In genomic region chr3:108159128-108159527, GRCh38 we compare ENCODE assay signal across 19 cellular contexts.
"Had no signal": no experiment of that assay in that cellular context is flagged by ENCODE, and none has a peak within 500 bp of the region (broad histone marks: within the 10 kb centered on the region; RNA-seq: fewer than 3 reads in every experiment).

No MANE protein-coding gene starts in this region.

- H3K4me3 Mint-ChIP-seq: activated naive CD8-positive, alpha-beta T cell treated with anti-CD3 and anti-CD28 coated beads, Interleukin-2, amount 50 U/mL, for 24 hours; activated T-helper 17 cell treated with anti-CD3 and anti-CD28 coated beads, Interleukin-2, amount 50 U/mL, for 72 hours; nephron; T-cell had no signal

- H3K27me3 Mint-ChIP-seq: activated naive CD8-positive, alpha-beta T cell treated with anti-CD3 and anti-CD28 coated beads, Interleukin-2, amount 50 U/mL, for 24 hours; activated T-helper 17 cell treated with anti-CD3 and anti-CD28 coated beads, Interleukin-2, amount 50 U/mL, for 72 hours; progenitor cell of endocrine pancreas; T-cell had no signal

- H3K27me3 ChIP-seq: ascending aorta, cardiac muscle cell, transverse colon had no signal

- H3K9me3 Mint-ChIP-seq: activated naive CD8-positive, alpha-beta T cell treated with anti-CD3 and anti-CD28 coated beads, Interleukin-2, amount 50 U/mL, for 24 hours; activated T-helper 17 cell treated with anti-CD3 and anti-CD28 coated beads, Interleukin-2, amount 50 U/mL, for 72 hours; nephron; T-cell had no signal

- H3K4me1 Mint-ChIP-seq: activated T-helper 17 cell treated with anti-CD3 and anti-CD28 coated beads, Interleukin-2, amount 50 U/mL, for 72 hours; nephron had no signal

- DNase-seq: activated CD4-positive, alpha-beta T cell treated with anti-CD3 and anti-CD28 coated beads for 1 hour; activated CD4-positive, alpha-beta T cell treated with anti-CD3 and anti-CD28 coated beads, Interleukin-2, amount 50 U/mL, for 4 hours; activated naive CD4-positive, alpha-beta T cell treated with Interleukin-2 at 50 U/mL for 16 hours; activated naive CD8-positive, alpha-beta T cell treated with anti-CD3 and anti-CD28 coated beads, Interleukin-2, amount 50 U/mL, for 24 hours; foreskin melanocyte; head of caudate nucleus; nucleus accumbens; right cardiac atrium; small intestine; stimulated activated CD4-positive, alpha-beta T cell treated with anti-CD3 and anti-CD28 coated beads, Interleukin-4, amount 100 ng/mL, for 24 hours; stimulated activated naive CD8-positive, alpha-beta T cell treated with anti-CD3 and anti-CD28 coated beads, Interleukin-15, Interleukin-2, amounts not matched to agents 100 U/mL and 50 U/mL, for 24 hours; T-cell; T-helper 9 cell; transverse colon had no signal

- H3K4me3 ChIP-seq: ascending aorta, cardiac muscle cell, transverse colon had no signal

- H3K27ac Mint-ChIP-seq: activated naive CD8-positive, alpha-beta T cell treated with anti-CD3 and anti-CD28 coated beads, Interleukin-2, amount 50 U/mL, for 24 hours; activated T-helper 17 cell treated with anti-CD3 and anti-CD28 coated beads, Interleukin-2, amount 50 U/mL, for 72 hours; nephron; progenitor cell of endocrine pancreas had no signal

- H3K4me1 ChIP-seq: ascending aorta, transverse colon had no signal

- H3K27ac ChIP-seq: ascending aorta, cardiac muscle cell, transverse colon had no signal

- H3K9me3 ChIP-seq: ascending aorta, transverse colon had no signal
